In genomic region chr2:64455545-64455944, GRCh38 we compare ENCODE assay signal across 1 cellular context.
TF ChIP-seq lines count a peak whose summit lies in the region.

No MANE protein-coding gene starts in this region.

TF ChIP-seq in HepG2, 621 proteins besides CTCF, POLR2A, EP300 and RAD21:
- TF ChIP-seq ARID5B (CRISPR knock-in tag; IDR thresholded peaks at IDR 0.05): no peak
- no peak for TF ChIP-seq ZNF670 (CRISPR knock-in tag; IDR thresholded peaks at IDR 0.05; ENCODE audit: borderline replicate concordance)
- TF ChIP-seq ZNF563 (CRISPR knock-in tag; IDR thresholded peaks at IDR 0.05): no peak
- TF ChIP-seq ZNF891 (CRISPR knock-in tag; IDR thresholded peaks at IDR 0.05): no peak
- no peak for TF ChIP-seq ZC3H4 (CRISPR knock-in tag; IDR thresholded peaks at IDR 0.05; ENCODE audit: borderline replicate concordance)
